Comparison of ENCODE assay signal across 12 cellular contexts in genomic region chr12:110314308-110314707, GRCh38. TPM values are rescaled to one million over a fixed set of nuclear protein-coding genes. Genes with fewer than 3 reads are reported as not detected.
A peak's percentile ranks its signal among the peaks of the same experiment; 100 is the strongest.
DNase-seq lines count a peak whose midpoint lies in the region; ATAC-seq, FAIRE-seq and TF ChIP-seq lines count a peak whose summit lies in the region.
"Had no signal": no experiment of that assay in that cellular context is flagged by ENCODE, and none has a peak within 500 bp of the region (broad histone marks: within the 10 kb centered on the region; RNA-seq: fewer than 3 reads in every experiment).

No MANE protein-coding gene starts in this region.

- H3K27me3 ChIP-seq in endothelial cell of umbilical vein (ENCODE audit: control insufficient read depth in 2 of 2, insufficient read depth in 2 of 2, low read length in 2 of 2) (no peaks in the 10 kb centered on the region), testis (no peaks in the 10 kb centered on the region)
- H3K27me3 ChIP-seq: neural progenitor cell, tibial nerve had no signal

- dilution Hi-C loops in endothelial cell of umbilical vein (cut with MboI; ENCODE audit: extremely low pct_ligation_motif_present, low sequenced_read_pairs) = no loop called here

- peak overlapping the region; percentile 20 for H3K4me2 ChIP-seq in endothelial cell of umbilical vein (ENCODE audit: insufficient read depth, low read length)
- H3K4me2 ChIP-seq: neural progenitor cell had no signal

- no peaks in the 10 kb centered on the region for H3K9me3 Mint-ChIP-seq in activated T-cell treated with anti-CD3 and anti-CD28 coated beads, Interleukin-2, amount 50 U/mL, for 4 hours
- no peaks in the 10 kb centered on the region for H3K9me3 Mint-ChIP-seq in stimulated activated naive CD8-positive, alpha-beta T cell treated with anti-CD3 and anti-CD28 coated beads, Interleukin-15, amount 100 ng/mL, for 72 hours
- H3K9me3 Mint-ChIP-seq: neural progenitor cell had no signal

- intact Hi-C loops in endothelial cell of umbilical vein (cut with micrococcal nuclease) = no loop called here
- intact Hi-C loops in testis (cut with DNase I; ENCODE audit: low total_unique reads) = no loop called here

- CTCF ChIA-PET in endothelial cell of umbilical vein (lab: Charles Lee) = no interaction called here

- TF ChIP-seq POLR2A in endothelial cell of umbilical vein (IDR thresholded peaks at IDR 0.05; ENCODE audit: low read depth, low read length) (no peak), testis (IDR thresholded peaks at IDR 0.05) (no peak)

- H3K4me1 ChIP-seq in endothelial cell of umbilical vein (ENCODE audit: control insufficient read depth, extremely low read depth, insufficient read depth, low read length) = peaks cover 33% of the 10 kb centered on the region
- peaks cover 36% of the 10 kb centered on the region for H3K4me1 ChIP-seq in testis
- H3K4me1 ChIP-seq: Caco-2, neural progenitor cell had no signal

- POLR2A ChIA-PET in endothelial cell of umbilical vein (lab: Charles Lee) = no interaction called here

- no peaks in the 10 kb centered on the region for H3K9me3 ChIP-seq in endothelial cell of umbilical vein (replicated peaks; ENCODE audit: control insufficient read depth, insufficient read depth, low read length)
- no peaks in the 10 kb centered on the region for H3K9me3 ChIP-seq in testis
- H3K9me3 ChIP-seq: Caco-2, tibial nerve had no signal

- ATAC-seq in activated T-cell treated with anti-CD3 and anti-CD28 coated beads, Interleukin-2, amount 50 U/mL, for 4 hours = peak; percentile 48 to 52
- peak; percentile 72 for ATAC-seq in stimulated activated naive CD8-positive, alpha-beta T cell treated with anti-CD3 and anti-CD28 coated beads, Interleukin-15, amount 100 ng/mL, for 72 hours
- ATAC-seq in GM18867 (IDR thresholded peaks at IDR 0.05; ENCODE audit: unreplicated experiment) (no peak), HG03175 (IDR thresholded peaks at IDR 0.05; ENCODE audit: unreplicated experiment) (no peak)
- ATAC-seq: Panc1 had no signal

- H3K36me3 Mint-ChIP-seq in activated T-cell treated with anti-CD3 and anti-CD28 coated beads, Interleukin-2, amount 50 U/mL, for 4 hours (ENCODE audit: insufficient read depth) = peaks cover 19% of the 10 kb centered on the region

- no peak overlapping the region for H2AFZ ChIP-seq in endothelial cell of umbilical vein (ENCODE audit: low read depth, low read length)
- H2AFZ ChIP-seq: neural progenitor cell had no signal

- H3K9me1 ChIP-seq in endothelial cell of umbilical vein (replicated peaks; ENCODE audit: control insufficient read depth, extremely low read depth, insufficient read depth, low read length) = no peaks in the 10 kb centered on the region

- H3K27ac Mint-ChIP-seq in stimulated activated naive CD8-positive, alpha-beta T cell treated with anti-CD3 and anti-CD28 coated beads, Interleukin-15, amount 100 ng/mL, for 72 hours = peak overlapping the region in 1 of 2 donors; percentile 80
- H3K27ac Mint-ChIP-seq: neural progenitor cell had no signal

- H3K27ac ChIP-seq in endothelial cell of umbilical vein (ENCODE audit: insufficient read depth, low read depth, low read length) = no peak overlapping the region
- peak overlapping the region in 1 of 2 donors; percentile 77 for H3K27ac ChIP-seq in testis
- H3K27ac ChIP-seq: neural progenitor cell, tibial nerve had no signal

- H3K36me3 ChIP-seq in endothelial cell of umbilical vein (ENCODE audit: control insufficient read depth in 2 of 2, extremely low read depth in 1 of 2, insufficient read depth in 2 of 2, low read length in 2 of 2) (peaks cover 0 to 5% of the 10 kb centered on the region in 2 experiments), testis (ENCODE audit: low read depth, missing control alignments) (no peaks in the 10 kb centered on the region)

- 47 to 56% methylated on average over 2 of the region's 2 CpGs for WGBS in testis, 2 donors

- no peak overlapping the region for H3K4me3 Mint-ChIP-seq in activated T-cell treated with anti-CD3 and anti-CD28 coated beads, Interleukin-2, amount 50 U/mL, for 4 hours
- H3K4me3 Mint-ChIP-seq in stimulated activated naive CD8-positive, alpha-beta T cell treated with anti-CD3 and anti-CD28 coated beads, Interleukin-15, amount 100 ng/mL, for 72 hours = no peak overlapping the region
- H3K4me3 Mint-ChIP-seq: neural progenitor cell had no signal

- H3K4me1 Mint-ChIP-seq in activated T-cell treated with anti-CD3 and anti-CD28 coated beads, Interleukin-2, amount 50 U/mL, for 4 hours (ENCODE audit: low read depth) = peaks cover 55% of the 10 kb centered on the region
- H3K4me1 Mint-ChIP-seq in stimulated activated naive CD8-positive, alpha-beta T cell treated with anti-CD3 and anti-CD28 coated beads, Interleukin-15, amount 100 ng/mL, for 72 hours = peaks cover 39% of the 10 kb centered on the region
- H3K4me1 Mint-ChIP-seq: neural progenitor cell had no signal

- no peak for DNase-seq in activated T-cell treated with anti-CD3 and anti-CD28 coated beads, Interleukin-2, amount 50 U/mL, for 4 hours
- DNase-seq in activated T-cell treated with anti-CD3 and anti-CD28 coated beads, Interleukin-2, amount 50 U/mL, for 48 hours = no peak
- DNase-seq in NOMO-1 treated with dmso at 0.1 percent for 144 hours (lab: John Stamatoyannopoulos, UW; ENCODE audit: unreplicated experiment) (peak; percentile 49), endothelial cell of umbilical vein (ENCODE audit: low read depth, low spot score) (peak; percentile 30), testis (no peak)
- no peak for DNase-seq in stimulated activated naive CD8-positive, alpha-beta T cell treated with anti-CD3 and anti-CD28 coated beads, Interleukin-15, amount 100 ng/mL, for 72 hours
- DNase-seq: Caco-2 had no signal

- no peaks in the 10 kb centered on the region for H4K20me1 ChIP-seq in endothelial cell of umbilical vein (replicated peaks; ENCODE audit: control insufficient read depth, extremely low read depth, insufficient read depth, low read length)

- H3K79me2 ChIP-seq in endothelial cell of umbilical vein (ENCODE audit: control insufficient read depth, insufficient read depth, low read length) = peaks cover 86% of the 10 kb centered on the region

- no peak overlapping the region for H3K9ac ChIP-seq in endothelial cell of umbilical vein (replicated peaks; ENCODE audit: extremely low read depth, insufficient read depth, low read length)
- H3K9ac ChIP-seq: neural progenitor cell had no signal

- BruUV-seq in endothelial cell of umbilical vein (replicated peaks; lab: Mats Ljungman, UMichigan) = no TSS peak

- no peak overlapping the region for H3K4me3 ChIP-seq in endothelial cell of umbilical vein (replicated peaks in 1 of 3; ENCODE audit: insufficient read depth in 1 of 3, low read depth in 1 of 3, low read length in 3 of 3)
- no peak overlapping the region for H3K4me3 ChIP-seq in testis
- H3K4me3 ChIP-seq: neural progenitor cell, tibial nerve had no signal

- no peak for FAIRE-seq in endothelial cell of umbilical vein (lab: Jason Lieb, UNC)

- TF ChIP-seq CTCF in endothelial cell of umbilical vein (IDR thresholded peaks at IDR 0.05; ENCODE audit: extremely low read depth in 1 of 2, insufficient read depth in 1 of 2, low read depth in 1 of 2, low read length in 2 of 2) = no peak
- no peak for TF ChIP-seq CTCF in testis (IDR thresholded peaks at IDR 0.05)

- H3K27me3 Mint-ChIP-seq in activated T-cell treated with anti-CD3 and anti-CD28 coated beads, Interleukin-2, amount 50 U/mL, for 4 hours (ENCODE audit: low read depth) = no peaks in the 10 kb centered on the region
- no peaks in the 10 kb centered on the region for H3K27me3 Mint-ChIP-seq in stimulated activated naive CD8-positive, alpha-beta T cell treated with anti-CD3 and anti-CD28 coated beads, Interleukin-15, amount 100 ng/mL, for 72 hours

TF ChIP-seq in endothelial cell of umbilical vein, 7 proteins besides CTCF, POLR2A, EP300 and RAD21:
- no peak for TF ChIP-seq MYC (IDR thresholded peaks at IDR 0.05; ENCODE audit: low read depth, low read length)

RNA-seq across cellular contexts. Expression of gene ATP2A2, which starts 33.3 kb away (rescaled TPM):
- 100 to 1,000 TPM; 240 to 245 (median 241) TPM for total RNA-seq in activated T-cell treated with anti-CD3 and anti-CD28 coated beads, Interleukin-2, amount 50 U/mL, for 4 hours
- total RNA-seq in endothelial cell of umbilical vein (230 and 239 TPM in 2 replicates), testis (100 to 1,000 TPM; 205 to 226 TPM)
- polyA plus RNA-seq in endothelial cell of umbilical vein (94.4 and 102 TPM in 2 replicates), testis (ENCODE audit: insufficient read depth, low read depth, low replicate concordance) (291 TPM)
- 72.8 and 79.1 TPM in 2 replicates for polyA plus RNA-seq in endothelial cell of umbilical vein (2011; cell fraction: cytosol; rRNA removed)
- polyA plus RNA-seq in endothelial cell of umbilical vein (2011; cell fraction: nucleus; rRNA removed) = 242 and 247 TPM in 2 replicates
- 170 and 217 TPM in 2 replicates for polyA plus RNA-seq in endothelial cell of umbilical vein (2012)
- polyA minus RNA-seq in endothelial cell of umbilical vein = 219 and 227 TPM in 2 replicates
- 74.0 TPM for polyA minus RNA-seq in endothelial cell of umbilical vein (2011; cell fraction: cytosol; rRNA and poly(A)+ RNA removed)
- polyA minus RNA-seq in endothelial cell of umbilical vein (2011; cell fraction: nucleus; rRNA and poly(A)+ RNA removed) = 144 and 187 TPM in 2 replicates

Comparison
In these comparisons a context has a peak if more than half of its experiments do, and no peak if none do; other contexts are left out.
1. ATAC-seq: peak in activated T-cell treated with anti-CD3 and anti-CD28 coated beads, Interleukin-2, amount 50 U/mL, for 4 hours (2 of 2) and stimulated activated naive CD8-positive, alpha-beta T cell treated with anti-CD3 and anti-CD28 coated beads, Interleukin-15, amount 100 ng/mL, for 72 hours (single experiment); none in GM18867 (single experiment) and HG03175 (single experiment).
2. DNase-seq: peak in NOMO-1 treated with dmso at 0.1 percent for 144 hours (single experiment) and endothelial cell of umbilical vein (single experiment); none in activated T-cell treated with anti-CD3 and anti-CD28 coated beads, Interleukin-2, amount 50 U/mL, for 4 hours (single experiment), activated T-cell treated with anti-CD3 and anti-CD28 coated beads, Interleukin-2, amount 50 U/mL, for 48 hours (0 of 2), stimulated activated naive CD8-positive, alpha-beta T cell treated with anti-CD3 and anti-CD28 coated beads, Interleukin-15, amount 100 ng/mL, for 72 hours (0 of 2) and testis (single experiment).